25 cellular contexts compared by ENCODE assay signal in the genomic region with DNA sequence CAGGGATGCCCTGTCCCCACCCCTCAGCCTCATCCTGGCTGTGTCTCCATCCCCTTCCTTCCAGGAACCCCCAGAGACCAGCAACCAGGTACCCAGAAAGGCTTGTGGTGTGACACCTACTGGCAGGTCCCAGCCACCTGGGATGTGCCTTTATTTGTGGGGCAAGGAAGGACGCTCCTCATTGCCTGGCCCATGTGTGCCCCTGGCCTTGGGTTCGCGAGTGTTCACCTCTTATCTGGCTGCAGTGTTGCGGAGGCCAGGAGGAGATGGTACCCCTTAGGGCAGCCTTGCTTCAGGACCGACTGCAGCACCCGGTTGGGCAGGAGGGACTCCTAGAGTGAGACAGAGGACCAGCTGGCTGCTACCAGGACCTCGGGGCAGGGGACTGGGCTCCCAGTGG. TPM values are rescaled to one million over a fixed set of nuclear protein-coding genes. Genes with fewer than 3 reads are reported as not detected.
DNase-seq lines count a peak whose midpoint lies in the region; ATAC-seq, FAIRE-seq and TF ChIP-seq lines count a peak whose summit lies in the region.
"Had no signal": no experiment of that assay in that cellular context is flagged by ENCODE, and none has a peak within 500 bp of the region (broad histone marks: within the 10 kb centered on the region; RNA-seq: fewer than 3 reads in every experiment).

No MANE protein-coding gene starts in this region.

- H3K79me1 ChIP-seq in mesenchymal stem cell (replicated peaks; ENCODE audit: low read length, poor library complexity, severe bottlenecking), result no peaks in the 10 kb centered on the region

- H3K9me3 ChIP-seq in A549 (no peaks in the 10 kb centered on the region), ascending aorta (no peaks in the 10 kb centered on the region), mesenchymal stem cell (ENCODE audit: control insufficient read depth, low read length) (no peaks in the 10 kb centered on the region)
- H3K9me3 ChIP-seq: BE2C, SJSA1 had no signal

- H3K4me1 Mint-ChIP-seq in HFFc6 (ENCODE audit: low read depth), result peaks cover 40% of the 10 kb centered on the region
- H3K4me1 Mint-ChIP-seq in activated naive CD4-positive, alpha-beta T cell treated with anti-CD3 and anti-CD28 coated beads for 36 hours (ENCODE audit: low read depth), result peaks cover 21% of the 10 kb centered on the region

- TF ChIP-seq POLR2A in A549 (IDR thresholded peaks at IDR 0.05; ENCODE audit: low read length), result no peak

- H4K91ac ChIP-seq in mesenchymal stem cell (ENCODE audit: low read length), result peak overlapping the region; percentile 29

- intact Hi-C loops in ascending aorta (cut with DNase I), result loop anchor here (5.0 kb wide), 2 partner anchors 280 to 355 kb away; no protein-coding TSS in a partner anchor
- intact Hi-C loops in activated naive CD4-positive, alpha-beta T cell treated with anti-CD3 and anti-CD28 coated beads for 36 hours (cut with micrococcal nuclease), result no loop called here

- no peak for TF ChIP-seq RAD21 in A549 (conservative IDR thresholded peaks at IDR 0.05 in 1 of 2, IDR thresholded peaks at IDR 0.05 in 1 of 2)

- ATAC-seq in A549 (no peak), GM18870 (IDR thresholded peaks at IDR 0.05; ENCODE audit: unreplicated experiment) (no peak), GM19455 (IDR thresholded peaks at IDR 0.05; ENCODE audit: unreplicated experiment) (no peak)
- ATAC-seq: activated T-cell treated with anti-CD3 and anti-CD28 coated beads, Interleukin-2, amount 50 U/mL, for 4 hours; K562 had no signal

- WGBS in A549 (ENCODE audit: missing lambda C conversion rate), result 91% methylated on average over 6 of the region's 7 CpGs
- 88% methylated on average over 7 of the region's 7 CpGs for WGBS in mesenchymal stem cell

- H3K27ac Mint-ChIP-seq in HFFc6, result no peak overlapping the region
- no peak overlapping the region for H3K27ac Mint-ChIP-seq in activated naive CD4-positive, alpha-beta T cell treated with anti-CD3 and anti-CD28 coated beads for 36 hours

- H3K4me3 ChIP-seq in A549 (no peak overlapping the region), ascending aorta (no peak overlapping the region), mesenchymal stem cell (ENCODE audit: insufficient read depth in 1 of 2, low read depth in 1 of 2, low read length in 2 of 2) (no peak overlapping the region)
- H3K4me3 ChIP-seq: K562, SJSA1 had no signal

- TF ChIP-seq CTCF in A549 (IDR thresholded peaks at IDR 0.05), result no peak
- TF ChIP-seq CTCF in HFFc6 (IDR thresholded peaks at IDR 0.05), result peak; percentile 26; the same call in 1 of the 2 replicates
- no peak for TF ChIP-seq CTCF in ascending aorta (IDR thresholded peaks at IDR 0.05)

- H2BK120ac ChIP-seq in mesenchymal stem cell (ENCODE audit: low read depth, low read length), result no peak overlapping the region

- H3K4me1 ChIP-seq in A549 (peaks cover 63% of the 10 kb centered on the region), ascending aorta (peaks cover 5 to 43% of the 10 kb centered on the region in 2 donors), mesenchymal stem cell (ENCODE audit: control insufficient read depth, insufficient read depth, low read depth, low read length) (peaks cover 40% of the 10 kb centered on the region)

- no peaks in the 10 kb centered on the region for H3K36me3 ChIP-seq in ascending aorta
- no peaks in the 10 kb centered on the region for H3K36me3 ChIP-seq in mesenchymal stem cell (ENCODE audit: control insufficient read depth in 1 of 2, insufficient read depth in 2 of 2, low read depth in 1 of 2, low read length in 2 of 2)
- H3K36me3 ChIP-seq: BE2C, SJSA1 had no signal

- H4K8ac ChIP-seq in mesenchymal stem cell (ENCODE audit: low read length), result no peak overlapping the region

- no peak for FAIRE-seq in A549 (lab: Jason Lieb, UNC)
- FAIRE-seq: K562, RCC 7860 had no signal

- H3K4me3 Mint-ChIP-seq in HFFc6, result no peak overlapping the region
- no peak overlapping the region for H3K4me3 Mint-ChIP-seq in activated naive CD4-positive, alpha-beta T cell treated with anti-CD3 and anti-CD28 coated beads for 36 hours
- H3K4me3 Mint-ChIP-seq: activated T-cell treated with anti-CD3 and anti-CD28 coated beads, Interleukin-2, amount 50 U/mL, for 4 hours had no signal

- CTCF ChIA-PET in A549 (lab: Yijun Ruan, JAX), result interaction anchor here (0.7 to 23.2 kb wide), 17 partner anchors 11 to 476 kb away, joined by 3 to 653 read pairs (median 7); a partner anchor contains a TSS
- CTCF ChIA-PET in activated naive CD4-positive, alpha-beta T cell treated with anti-CD3 and anti-CD28 coated beads for 36 hours (lab: Charles Lee), result interaction anchor here (1.0 to 3.2 kb wide), 5 partner anchors 11 to 439 kb away, joined by 3 to 42 read pairs (median 4); a partner anchor contains a TSS

- H3K4me2 ChIP-seq in A549 (peak overlapping the region; percentile 83; the same call in 2 of the 3 replicates), mesenchymal stem cell (ENCODE audit: low read length, poor library complexity, severe bottlenecking) (no peak overlapping the region)

- H3K27ac ChIP-seq in A549 (peak overlapping the region; percentile 100; a peak in 5 of 6 replicates), ascending aorta (peak overlapping the region; percentile 91 to 92), mesenchymal stem cell (ENCODE audit: low read length, poor library complexity, severe bottlenecking) (no peak overlapping the region)
- H3K27ac ChIP-seq: SJSA1 had no signal

- H3K4ac ChIP-seq in mesenchymal stem cell (ENCODE audit: low read depth in 1 of 2, low read length in 2 of 2), result peak overlapping the region; percentile 15 to 30

- peak overlapping the region in 1 of 2 experiments; percentile 79 for H3K14ac ChIP-seq in mesenchymal stem cell (ENCODE audit: low read length in 2 of 2)

- TF ChIP-seq EP300 in A549 (IDR thresholded peaks at IDR 0.05), result no peak

- no peak overlapping the region for H2AFZ ChIP-seq in mesenchymal stem cell (ENCODE audit: low read depth, low read length)

- POLR2A ChIA-PET in A549 (lab: Yijun Ruan, JAX), result no interaction called here

- H3K27me3 Mint-ChIP-seq in HFFc6 (ENCODE audit: insufficient read depth), result no peaks in the 10 kb centered on the region; the same call in 1 of the 2 replicates
- no peaks in the 10 kb centered on the region for H3K27me3 Mint-ChIP-seq in activated naive CD4-positive, alpha-beta T cell treated with anti-CD3 and anti-CD28 coated beads for 36 hours (ENCODE audit: low read depth)

- no peak overlapping the region for H3K23ac ChIP-seq in mesenchymal stem cell (ENCODE audit: low read length in 2 of 2)

- H2BK5ac ChIP-seq in mesenchymal stem cell (ENCODE audit: low read depth, low read length, poor library complexity, severe bottlenecking), result no peak overlapping the region

- H3K18ac ChIP-seq in mesenchymal stem cell (ENCODE audit: low read depth in 1 of 2, low read length in 2 of 2), result peak overlapping the region in 1 of 2 experiments; percentile 35

- no peaks in the 10 kb centered on the region for H3K27me3 ChIP-seq in ascending aorta
- H3K27me3 ChIP-seq in mesenchymal stem cell (ENCODE audit: control insufficient read depth in 1 of 2, insufficient read depth in 1 of 2, low read length in 2 of 2), result peaks cover 0 to 8% of the 10 kb centered on the region in 2 experiments
- H3K27me3 ChIP-seq: BE2C, SJSA1 had no signal

- no peak overlapping the region for H3K9ac ChIP-seq in mesenchymal stem cell (ENCODE audit: low read length)

- no peaks in the 10 kb centered on the region for H3K9me3 Mint-ChIP-seq in HFFc6
- no peaks in the 10 kb centered on the region for H3K9me3 Mint-ChIP-seq in activated naive CD4-positive, alpha-beta T cell treated with anti-CD3 and anti-CD28 coated beads for 36 hours
- H3K9me3 Mint-ChIP-seq: activated T-cell treated with anti-CD3 and anti-CD28 coated beads, Interleukin-2, amount 50 U/mL, for 4 hours had no signal

- DNase-seq in A549 (ENCODE audit: low read depth in 1 of 2, low spot score in 1 of 2) (no peak), HFFc6 (no peak), ascending aorta (ENCODE audit: low spot score in 2 of 2) (no peak), mesenchymal stem cell (no peak), nucleus accumbens (lab: John Stamatoyannopoulos, UW) (no peak)
- no peak for DNase-seq in activated naive CD4-positive, alpha-beta T cell treated with anti-CD3 and anti-CD28 coated beads for 36 hours
- DNase-seq: activated CD4-positive, alpha-beta T cell treated with anti-CD3 and anti-CD28 coated beads for 48 hours; activated naive CD4-positive, alpha-beta T cell; activated T-cell treated with anti-CD3 and anti-CD28 coated beads, Interleukin-2, amount 50 U/mL, for 4 hours; BE2C; kidney glomerular epithelial cell; mammary epithelial cell; NCI-H510A treated with DMSO at 0.1 percent for 48 hours; stimulated activated CD4-positive, alpha-beta T cell treated with anti-CD3 and anti-CD28 coated beads, Interleukin-1b, Interleukin-23, amount 100 ng/mL, for 48 hours had no signal

- H2BK15ac ChIP-seq in mesenchymal stem cell (ENCODE audit: low read depth, poor library complexity, severe bottlenecking), result no peak overlapping the region

- H3K36me3 Mint-ChIP-seq in HFFc6 (ENCODE audit: low read depth), result no peaks in the 10 kb centered on the region
- H3K36me3 Mint-ChIP-seq in activated naive CD4-positive, alpha-beta T cell treated with anti-CD3 and anti-CD28 coated beads for 36 hours (ENCODE audit: low read depth), result no peaks in the 10 kb centered on the region

- peak overlapping the region; percentile 86 for H2AK5ac ChIP-seq in mesenchymal stem cell (ENCODE audit: low read length, severe bottlenecking)

- H2BK12ac ChIP-seq in mesenchymal stem cell (ENCODE audit: low read length in 2 of 2), result peak overlapping the region in 1 of 2 experiments; percentile 81

RNA-seq across cellular contexts. Expression of a gene that starts 8.8 kb away (rescaled TPM):
- 0.10 TPM in 1 of 2 replicates, not detected in the other for polyA plus RNA-seq in A549 (2011; rRNA removed)
- polyA plus RNA-seq in A549 (2012; cell fraction: cytosol; rRNA removed), result 0.08 TPM in 1 of 2 replicates, not detected in the other
- polyA plus RNA-seq in A549 (2012; cell fraction: nucleus; rRNA removed), result 0.07 TPM in 1 of 2 replicates, not detected in the other
- polyA plus RNA-seq in A549 (2017; fragmentation: RNase III; extraction: RNeasy Plus Mini Kit Qiagen cat#74134 plus additional on column Dnase treatment), result 0.05 TPM in 1 of 3 replicates, not detected in the others
- polyA minus RNA-seq in A549 (2011; rRNA and poly(A)+ RNA removed), result not detected in 2 replicates
- total RNA-seq in HFFc6 (2021; fragmentation: NEBNext Ultra II Directional; extraction: Animal tissue kit (Norgen Biotek cat#: 25700)), result under 1 TPM in 2 of 6 experiments, not detected in 4; 0.14 to 0.20 TPM
- not detected for total RNA-seq in ascending aorta
- 0.03 TPM for polyA plus RNA-seq in mesenchymal stem cell (2013, experiment 1 of 2)
- 0.04 TPM for polyA plus RNA-seq in mesenchymal stem cell (2013, experiment 2 of 2)
- total RNA-seq in activated naive CD4-positive, alpha-beta T cell treated with anti-CD3 and anti-CD28 coated beads for 36 hours, result not detected
- total RNA-seq: A673; activated T-cell treated with anti-CD3 and anti-CD28 coated beads, Interleukin-2, amount 50 U/mL, for 4 hours; K562; mammary epithelial cell; pulmonary artery endothelial cell; SJSA1; skeletal muscle tissue; subcutaneous adipose tissue; T-helper 1 cell treated with Interleukin-12 subunit alpha and Interleukin-12 subunit beta and Interleukin-4 antibody, amounts not matched to agents 30 ng/mL and 1 ng/mL, for 36 hours; urinary bladder had no signal
- polyA plus RNA-seq: K562, mammary epithelial cell had no signal

RNA-seq across cellular contexts. Expression of a gene that starts 13.8 kb away (rescaled TPM):
- polyA plus RNA-seq in A549 (2011; rRNA removed) (39.2 and 49.4 TPM in 2 replicates), A549 (2017; fragmentation: RNase III; extraction: RNeasy Plus Mini Kit Qiagen cat#74134 plus additional on column Dnase treatment) (75.8 to 96.4 TPM (median 92.2 TPM) in 3 replicates)
- polyA plus RNA-seq in A549 (2012; cell fraction: cytosol; rRNA removed), result 114 and 118 TPM in 2 replicates
- 71.4 and 87.0 TPM in 2 replicates for polyA plus RNA-seq in A549 (2012; cell fraction: nucleus; rRNA removed)
- polyA minus RNA-seq in A549 (2011; rRNA and poly(A)+ RNA removed), result 29.6 and 37.6 TPM in 2 replicates
- total RNA-seq in HFFc6 (2021; fragmentation: NEBNext Ultra II Directional; extraction: Animal tissue kit (Norgen Biotek cat#: 25700)), result 10 to 100 TPM; 81.6 to 90.0 (median 87.7) TPM
- 6.9 TPM for total RNA-seq in ascending aorta
- polyA plus RNA-seq in mesenchymal stem cell (2013, experiment 1 of 2), result 38.5 TPM
- 39.6 TPM for polyA plus RNA-seq in mesenchymal stem cell (2013, experiment 2 of 2)
- total RNA-seq in activated naive CD4-positive, alpha-beta T cell treated with anti-CD3 and anti-CD28 coated beads for 36 hours, result 10 to 100 TPM; 58.6 to 59.3 TPM

RNA-seq across cellular contexts. Expression of a gene that starts 29.8 kb away (rescaled TPM):
- 9.2 and 9.4 TPM in 2 replicates for polyA plus RNA-seq in A549 (2011; rRNA removed)
- polyA plus RNA-seq in A549 (2012; cell fraction: cytosol; rRNA removed), result 19.0 and 23.7 TPM in 2 replicates
- 31.4 and 37.7 TPM in 2 replicates for polyA plus RNA-seq in A549 (2012; cell fraction: nucleus; rRNA removed)
- polyA plus RNA-seq in A549 (2017; fragmentation: RNase III; extraction: RNeasy Plus Mini Kit Qiagen cat#74134 plus additional on column Dnase treatment), result 16.3 to 17.3 TPM (median 16.3 TPM) in 3 replicates
- polyA minus RNA-seq in A549 (2011; rRNA and poly(A)+ RNA removed), result 7.4 and 8.4 TPM in 2 replicates
- 10 to 100 TPM; 28.9 to 33.1 (median 30.6) TPM for total RNA-seq in HFFc6 (2021; fragmentation: NEBNext Ultra II Directional; extraction: Animal tissue kit (Norgen Biotek cat#: 25700))
- total RNA-seq in ascending aorta, result 29.7 TPM
- 11.6 TPM for polyA plus RNA-seq in mesenchymal stem cell (2013, experiment 1 of 2)
- 11.6 TPM for polyA plus RNA-seq in mesenchymal stem cell (2013, experiment 2 of 2)
- 10 to 100 TPM; 13.0 to 13.8 TPM for total RNA-seq in activated naive CD4-positive, alpha-beta T cell treated with anti-CD3 and anti-CD28 coated beads for 36 hours

RNA-seq across cellular contexts. Expression of a gene that starts 53.3 kb away (rescaled TPM):
- polyA plus RNA-seq in A549 (2011; rRNA removed) (0.90 and 0.95 TPM in 2 replicates), A549 (2017; fragmentation: RNase III; extraction: RNeasy Plus Mini Kit Qiagen cat#74134 plus additional on column Dnase treatment) (2.2 to 2.7 TPM (median 2.3 TPM) in 3 replicates)
- polyA plus RNA-seq in A549 (2012; cell fraction: cytosol; rRNA removed), result 4.3 and 6.6 TPM in 2 replicates
- 3.9 and 5.1 TPM in 2 replicates for polyA plus RNA-seq in A549 (2012; cell fraction: nucleus; rRNA removed)
- polyA minus RNA-seq in A549 (2011; rRNA and poly(A)+ RNA removed), result 0.79 and 1.0 TPM in 2 replicates
- total RNA-seq in HFFc6 (2021; fragmentation: NEBNext Ultra II Directional; extraction: Animal tissue kit (Norgen Biotek cat#: 25700)), result 100 to 1,000 TPM in 4 of 6 experiments, 10 to 100 TPM in 2; 34.0 to 113 (median 102) TPM
- 112 TPM for total RNA-seq in ascending aorta
- polyA plus RNA-seq in mesenchymal stem cell (2013, experiment 1 of 2), result 19.5 TPM
- 20.1 TPM for polyA plus RNA-seq in mesenchymal stem cell (2013, experiment 2 of 2)
- under 1 TPM; 0.69 to 0.83 TPM for total RNA-seq in activated naive CD4-positive, alpha-beta T cell treated with anti-CD3 and anti-CD28 coated beads for 36 hours
- total RNA-seq: K562, pulmonary artery endothelial cell had no signal
- polyA plus RNA-seq: mammary epithelial cell had no signal
